ENCODE assay signal across 6 cellular contexts in genomic region chr2:107826749-107827148, GRCh38. TPM values are rescaled to one million over a fixed set of nuclear protein-coding genes. Genes with fewer than 3 reads are reported as not detected.
"Had no signal": no experiment of that assay in that cellular context is flagged by ENCODE, and none has a peak within 500 bp of the region (broad histone marks: within the 10 kb centered on the region; RNA-seq: fewer than 3 reads in every experiment).

Gene RGPD4 (plus strand): TSS chr2:107826892. CDS start chr2:107827014, 122 bp downstream.

RNA-seq across cellular contexts. Expression of gene RGPD4, which starts in this region (rescaled TPM):
- total RNA-seq: HepG2, HT-29, HT1080, IMR-90 had no signal
- polyA plus RNA-seq: HepG2, IgD-negative memory B cell, IMR-90, K562 had no signal
